7 cellular contexts compared by ENCODE assay signal in the genomic region with DNA sequence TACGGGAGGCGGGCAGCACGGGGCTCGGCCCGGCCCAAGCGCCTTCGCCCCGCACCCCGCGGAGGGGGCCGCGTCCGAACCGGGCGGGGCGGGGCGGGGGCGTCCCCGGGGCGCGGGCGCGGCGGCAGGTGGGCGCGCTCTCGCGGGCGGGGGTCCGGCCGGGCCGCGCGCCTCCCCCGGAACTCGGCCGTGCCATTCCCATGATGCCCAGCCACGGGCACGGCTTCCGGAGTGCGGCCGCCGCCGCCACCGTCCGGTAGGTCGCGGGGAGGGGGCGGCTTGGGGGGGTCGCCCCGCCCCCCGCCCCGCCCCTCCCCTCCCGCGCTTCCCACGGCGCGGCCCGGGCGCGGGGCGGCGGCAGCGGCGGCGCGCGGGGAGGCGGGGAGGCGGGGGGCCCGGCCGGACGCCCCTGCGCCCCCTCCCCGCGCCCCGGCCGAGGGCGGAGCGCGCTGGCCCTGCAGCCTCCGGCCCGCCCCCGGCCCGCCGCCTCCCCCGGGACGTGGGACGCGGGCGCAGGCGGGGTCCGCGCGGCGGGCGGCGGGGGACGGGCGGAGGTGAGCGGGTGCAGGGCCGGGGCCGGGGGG. TPM values are rescaled to one million over a fixed set of nuclear protein-coding genes. Genes with fewer than 3 reads are reported as not detected.
DNase-seq lines count a peak whose midpoint lies in the region; ATAC-seq and TF ChIP-seq lines count a peak whose summit lies in the region.

A gene with protein sequence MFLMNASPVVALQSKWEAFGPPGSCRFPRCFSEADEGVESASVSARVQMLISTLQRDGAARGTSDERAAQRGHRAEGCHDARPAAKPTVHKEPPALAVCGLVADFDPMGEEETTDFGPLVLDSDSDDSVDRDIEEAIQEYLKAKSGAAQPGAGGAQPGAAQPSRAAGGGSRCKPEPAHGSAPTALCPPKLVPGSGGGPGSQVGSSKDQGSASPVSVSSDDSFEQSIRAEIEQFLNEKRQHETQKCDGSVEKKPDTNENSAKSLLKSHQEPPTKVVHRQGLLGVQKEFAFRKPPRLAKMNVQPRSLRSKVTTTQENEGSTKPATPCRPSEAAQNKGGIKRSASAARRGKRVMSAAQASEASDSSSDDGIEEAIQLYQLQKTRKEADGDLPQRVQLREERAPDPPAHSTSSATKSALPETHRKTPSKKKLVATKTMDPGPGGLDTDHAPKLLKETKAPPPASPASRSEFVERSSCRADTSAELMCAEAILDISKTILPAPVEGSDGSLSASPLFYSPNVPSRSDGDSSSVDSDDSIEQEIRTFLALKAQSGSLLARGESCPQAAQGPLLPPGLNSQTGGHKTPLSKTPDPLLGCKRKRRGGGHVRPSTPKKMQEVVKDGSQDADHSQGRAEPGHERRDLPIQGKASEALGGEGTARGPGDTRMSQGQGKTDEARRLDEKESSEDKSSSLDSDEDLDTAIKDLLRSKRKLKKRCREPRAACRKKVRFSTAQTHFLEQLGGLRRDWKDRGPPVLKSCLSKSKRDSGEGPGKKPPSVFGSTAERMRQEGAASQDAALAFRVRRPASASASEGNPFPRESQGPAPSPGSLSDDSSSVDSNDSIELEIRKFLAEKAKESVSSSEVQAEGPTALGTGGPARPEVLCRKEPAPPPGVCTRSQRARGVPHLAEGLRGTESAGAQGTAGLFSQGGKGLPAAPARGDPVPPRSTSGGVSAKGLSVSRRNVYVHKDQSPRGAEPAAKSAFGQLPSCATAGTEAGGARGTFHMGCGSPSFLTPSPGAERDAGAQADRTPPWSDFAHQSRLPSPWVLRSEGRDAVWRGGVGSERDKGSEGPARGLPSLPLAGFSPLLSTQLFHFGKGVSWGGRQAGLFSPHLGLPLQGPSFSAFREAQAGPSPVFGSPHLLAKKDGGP (N-terminal part only) (plus strand): TSS at position 314 of the 584 bp plus-strand sequence. CDS start 4,729 bp downstream, outside the sequence.

- no peak for ATAC-seq in aorta (ENCODE audit: low FRiP score)
- ATAC-seq in GM21825 (IDR thresholded peaks at IDR 0.05; ENCODE audit: unreplicated experiment), result no peak
- no peak for ATAC-seq in GM18873 (IDR thresholded peaks at IDR 0.05; ENCODE audit: low FRiP score, unreplicated experiment)

- H3F3A ChIP-seq in OCI-LY1 (ENCODE audit: insufficient read depth, low read length), result no peaks in the 10 kb centered on the region

- H3K36me3 ChIP-seq in OCI-LY1 (ENCODE audit: insufficient read depth, low read length), result no peaks in the 10 kb centered on the region
- H3K36me3 ChIP-seq in endodermal cell (ENCODE audit: control insufficient read depth, insufficient read depth, low read length), result peaks cover 9% of the 10 kb centered on the region
- H3K36me3 ChIP-seq in aorta (ENCODE audit: control insufficient read depth in 1 of 2, insufficient read depth in 2 of 2, low read length in 1 of 2), result no peaks in the 10 kb centered on the region

- H3K27me3 ChIP-seq in OCI-LY1 (ENCODE audit: insufficient read depth, low read length) (no peaks in the 10 kb centered on the region; the same call in 1 of the 2 replicates), endodermal cell (ENCODE audit: control insufficient read depth, insufficient read depth, low read length, poor library complexity, severe bottlenecking) (no peaks in the 10 kb centered on the region), mononuclear cell (ENCODE audit: insufficient read depth, low read length) (peaks cover 17% of the 10 kb centered on the region), aorta (ENCODE audit: control insufficient read depth in 1 of 2, insufficient read depth in 2 of 2, low read length in 1 of 2) (no peaks in the 10 kb centered on the region)

- intact Hi-C loops in aorta (cut with DNase I), result loop anchor here in 1 of 2 donors (2.0 kb wide), 1 partner anchor 19 kb away; a partner anchor contains a TSS

- H3K27me3 Mint-ChIP-seq in endodermal cell (ENCODE audit: insufficient read depth), result no peaks in the 10 kb centered on the region

- H3K27ac ChIP-seq in OCI-LY1 (ENCODE audit: low read depth, low read length, poor library complexity, severe bottlenecking) (no peak within 1 kb of the TSS), endodermal cell (ENCODE audit: low read depth, low read length) (no peak within 1 kb of the TSS), aorta (ENCODE audit: low read depth in 1 of 2, low read length in 2 of 2) (no peak within 1 kb of the TSS)

- H3K9me3 Mint-ChIP-seq in endodermal cell, result no peaks in the 10 kb centered on the region

- 0 to 1% methylated on average over 24 to 103 of the region's 103 CpGs for WGBS in endodermal cell (ENCODE audit: insufficient coverage in 1 of 2, insufficient read length in 1 of 2), 2 experiments
- 1% methylated on average over 14 to 103 of the region's 103 CpGs for WGBS in aorta, 2 donors

- no peaks in the 10 kb centered on the region for H3K79me2 ChIP-seq in OCI-LY1 (ENCODE audit: insufficient read depth, low read length)

- no peaks in the 10 kb centered on the region for H3K9me2 ChIP-seq in OCI-LY1 (ENCODE audit: low read depth, low read length)

- H3K4me1 ChIP-seq in OCI-LY1 (ENCODE audit: insufficient read depth, low read length, severe bottlenecking), result no peaks in the 10 kb centered on the region
- no peaks in the 10 kb centered on the region for H3K4me1 ChIP-seq in endodermal cell (ENCODE audit: control insufficient read depth, insufficient read depth, low read length)
- H3K4me1 ChIP-seq in mononuclear cell (ENCODE audit: insufficient read depth, low read length), result peaks cover 15% of the 10 kb centered on the region
- no peaks in the 10 kb centered on the region for H3K4me1 ChIP-seq in aorta (ENCODE audit: control insufficient read depth in 1 of 2, insufficient read depth in 2 of 2, low read length in 2 of 2)

- no peak for TF ChIP-seq CTCF in GM12864 (IDR thresholded peaks at IDR 0.05; ENCODE audit: low read depth, low read length, missing control alignments)
- TF ChIP-seq CTCF in OCI-LY1 (IDR thresholded peaks at IDR 0.05; ENCODE audit: low read length), result no peak
- no peak for TF ChIP-seq CTCF in endodermal cell (conservative IDR thresholded peaks at IDR 0.05)

- H3K4me3 ChIP-seq in GM12864 (ENCODE audit: low read depth, low read length) (peak within 1 kb of the TSS; percentile 40), OCI-LY1 (ENCODE audit: low read depth, low read length, poor library complexity, severe bottlenecking) (peak within 1 kb of the TSS; percentile 42), endodermal cell (ENCODE audit: low read length) (peak within 1 kb of the TSS; percentile 88), mononuclear cell (ENCODE audit: low read length) (peak within 1 kb of the TSS; percentile 45), aorta (ENCODE audit: low read length in 2 of 2) (peak within 1 kb of the TSS; percentile 89 to 96)

- no peaks in the 10 kb centered on the region for H3K4me1 Mint-ChIP-seq in endodermal cell

- H3K9ac ChIP-seq in OCI-LY1 (ENCODE audit: low read length) (no peak within 1 kb of the TSS; the same call in 1 of the 2 replicates), endodermal cell (ENCODE audit: extremely low read depth, low read length, poor library complexity, severe bottlenecking) (peak within 1 kb of the TSS; percentile 69)

- H3K4me3 Mint-ChIP-seq in endodermal cell, result peak within 1 kb of the TSS; percentile 71

- peak within 1 kb of the TSS; percentile 62 for H3K4me2 ChIP-seq in OCI-LY1 (ENCODE audit: low read length)

- peaks cover 19% of the 10 kb centered on the region for H3K36me3 Mint-ChIP-seq in endodermal cell (ENCODE audit: low read depth)

- H2AFZ ChIP-seq in OCI-LY1 (ENCODE audit: low read length), result no peak within 1 kb of the TSS

- DNase-seq in GM12864 (ENCODE audit: low read depth), result no peak
- no peak for DNase-seq in endodermal cell
- no peak for DNase-seq in aorta

- H3K9me3 ChIP-seq in OCI-LY1 (ENCODE audit: low read length) (no peaks in the 10 kb centered on the region), endodermal cell (ENCODE audit: control insufficient read depth, low read length) (no peaks in the 10 kb centered on the region), mononuclear cell (ENCODE audit: low read depth, low read length) (no peaks in the 10 kb centered on the region), aorta (ENCODE audit: control insufficient read depth, low read length) (no peaks in the 10 kb centered on the region)

- no peak within 1 kb of the TSS for H3K27ac Mint-ChIP-seq in endodermal cell

- H4K20me1 ChIP-seq in OCI-LY1 (ENCODE audit: insufficient read depth, low read length), result no peaks in the 10 kb centered on the region

RNA-seq across cellular contexts. Expression of the gene that starts here (rescaled TPM):
- total RNA-seq in endodermal cell, result 10 to 100 TPM; 43.2 to 54.5 TPM
- polyA plus RNA-seq in endodermal cell (2013, experiment 1 of 2), result 21.4 TPM
- polyA plus RNA-seq in endodermal cell (2013, experiment 2 of 2), result 20.9 TPM
- 1.5 TPM for total RNA-seq in mononuclear cell
- total RNA-seq in aorta, result 10 to 100 TPM; 11.4 to 14.2 TPM
- polyA plus RNA-seq in aorta, result 10 to 100 TPM in 1 of 2 donors, 1 to 10 TPM in 1; 3.3 to 10.3 TPM

Comparison
In these comparisons a context has a peak if more than half of its experiments do, and no peak if none do; other contexts are left out.
1. H3K4me3 ChIP-seq: peak in every context shown above with its lines; median percentile 92 in aorta; 88 in endodermal cell; 45 in mononuclear cell; 42 in OCI-LY1; 40 in GM12864.